In genomic region chr16:63289834-63290460, GRCh38 we compare ENCODE assay signal across 7 cellular contexts.
DNase-seq lines count a peak whose midpoint lies in the region; ATAC-seq and TF ChIP-seq lines count a peak whose summit lies in the region.

No MANE protein-coding gene starts in this region.

- no peaks in the 10 kb centered on the region for H4K20me1 ChIP-seq in KMS-11 (ENCODE audit: insufficient read depth)

- H3K4me2 ChIP-seq in KMS-11: no peak overlapping the region

- DNase-seq in GM10266 (ENCODE audit: extremely low spot score): peak; percentile 23
- DNase-seq in RKO (ENCODE audit: low spot score): peak; percentile 54
- DNase-seq in foreskin melanocyte: peak; percentile 16
- DNase-seq in pons (ENCODE audit: low spot score): peak; percentile 85
- no peak for DNase-seq in KG1 (lab: John Stamatoyannopoulos, UW)

- H2AFZ ChIP-seq in KMS-11 (ENCODE audit: low read depth): no peak overlapping the region

- no peak overlapping the region for H3K9ac ChIP-seq in KMS-11

- TF ChIP-seq CTCF in GM10266 (IDR thresholded peaks at IDR 0.05; ENCODE audit: control insufficient read depth, insufficient read depth, low read depth, missing control alignments): peak; percentile 61
- peak; percentile 74 for TF ChIP-seq CTCF in KMS-11 (conservative IDR thresholded peaks at IDR 0.05; ENCODE audit: low read depth, low read length)

- no peak overlapping the region for H3K27ac ChIP-seq in KMS-11

- ATAC-seq in HG03135 (IDR thresholded peaks at IDR 0.05; ENCODE audit: unreplicated experiment): no peak

- no peak overlapping the region for H3K4me3 ChIP-seq in KMS-11 (IDR thresholded peaks at IDR 0.05; ENCODE audit: insufficient read depth, low read depth, low read length)

- H3K4me1 ChIP-seq in KMS-11 (ENCODE audit: low read depth, poor library complexity, severe bottlenecking): no peaks in the 10 kb centered on the region

- H3K79me2 ChIP-seq in KMS-11 (ENCODE audit: insufficient read depth, low read depth): no peaks in the 10 kb centered on the region

- H3K36me3 ChIP-seq in KMS-11 (ENCODE audit: insufficient read depth): no peaks in the 10 kb centered on the region

- H3K27me3 ChIP-seq in KMS-11 (ENCODE audit: insufficient read depth, low read depth): no peaks in the 10 kb centered on the region
